Comparison of ENCODE assay signal across 2 cellular contexts in the genomic region with DNA sequence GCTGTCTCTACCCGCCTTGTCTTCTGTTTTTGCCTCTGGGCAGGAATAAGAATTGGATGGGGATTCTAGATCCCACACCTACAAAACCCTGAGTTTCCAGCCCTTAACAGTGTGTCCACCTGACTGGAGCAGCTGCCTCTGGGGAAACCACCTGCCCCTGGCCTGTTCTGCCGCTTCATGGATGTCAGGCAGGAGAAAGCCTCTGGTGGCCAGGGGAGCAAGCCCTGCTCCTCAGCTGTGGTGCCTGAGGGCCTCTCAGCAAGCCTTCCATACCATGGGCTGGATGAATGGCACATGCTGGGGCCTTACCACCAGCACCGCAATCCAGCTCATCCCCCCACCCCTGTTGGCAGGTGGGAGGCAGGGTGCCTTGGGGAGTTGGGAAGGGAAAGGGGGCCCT.
A peak's percentile ranks its signal among the peaks of the same experiment; 100 is the strongest.
TF ChIP-seq lines count a peak whose summit lies in the region.

No MANE protein-coding gene starts in this region.

TF ChIP-seq in HEK293, 187 proteins besides CTCF, POLR2A, EP300 and RAD21:
- TF ChIP-seq ZIC2 (tag by site-specific recombination; IDR thresholded peaks at IDR 0.05) = 0 out of 2 replicates have a peak, but pooled peaks have one; percentile 15
- no peak for TF ChIP-seq ZNF24 (tag by site-specific recombination; IDR thresholded peaks at IDR 0.05)
- TF ChIP-seq, protein P1, sequence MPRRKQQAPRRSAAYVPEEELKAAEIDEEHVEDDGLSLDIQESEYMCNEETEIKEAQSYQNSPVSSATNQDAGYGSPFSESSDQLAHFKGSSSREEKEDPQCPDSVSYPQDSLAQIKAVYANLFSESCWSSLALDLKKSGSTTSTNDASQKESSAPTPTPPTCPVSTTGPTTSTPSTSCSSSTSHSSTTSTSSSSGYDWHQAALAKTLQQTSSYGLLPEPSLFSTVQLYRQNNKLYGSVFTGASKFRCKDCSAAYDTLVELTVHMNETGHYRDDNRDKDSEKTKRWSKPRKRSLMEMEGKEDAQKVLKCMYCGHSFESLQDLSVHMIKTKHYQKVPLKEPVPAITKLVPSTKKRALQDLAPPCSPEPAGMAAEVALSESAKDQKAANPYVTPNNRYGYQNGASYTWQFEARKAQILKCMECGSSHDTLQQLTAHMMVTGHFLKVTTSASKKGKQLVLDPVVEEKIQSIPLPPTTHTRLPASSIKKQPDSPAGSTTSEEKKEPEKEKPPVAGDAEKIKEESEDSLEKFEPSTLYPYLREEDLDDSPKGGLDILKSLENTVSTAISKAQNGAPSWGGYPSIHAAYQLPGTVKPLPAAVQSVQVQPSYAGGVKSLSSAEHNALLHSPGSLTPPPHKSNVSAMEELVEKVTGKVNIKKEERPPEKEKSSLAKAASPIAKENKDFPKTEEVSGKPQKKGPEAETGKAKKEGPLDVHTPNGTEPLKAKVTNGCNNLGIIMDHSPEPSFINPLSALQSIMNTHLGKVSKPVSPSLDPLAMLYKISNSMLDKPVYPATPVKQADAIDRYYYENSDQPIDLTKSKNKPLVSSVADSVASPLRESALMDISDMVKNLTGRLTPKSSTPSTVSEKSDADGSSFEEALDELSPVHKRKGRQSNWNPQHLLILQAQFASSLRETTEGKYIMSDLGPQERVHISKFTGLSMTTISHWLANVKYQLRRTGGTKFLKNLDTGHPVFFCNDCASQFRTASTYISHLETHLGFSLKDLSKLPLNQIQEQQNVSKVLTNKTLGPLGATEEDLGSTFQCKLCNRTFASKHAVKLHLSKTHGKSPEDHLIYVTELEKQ (tag by site-specific recombination; IDR thresholded peaks at IDR 0.05; ENCODE audit: borderline replicate concordance) = no peak
- TF ChIP-seq ZNF843 (tag by site-specific recombination; IDR thresholded peaks at IDR 0.05) = no peak
TF ChIP-seq in HEK293: peak in this region for 1.

TF ChIP-seq in H1, 55 proteins besides CTCF, POLR2A, EP300 and RAD21:
- TF ChIP-seq HDAC6 (IDR thresholded peaks at IDR 0.05; ENCODE audit: low read depth, low read length) = no peak
- no peak for TF ChIP-seq SP2 (IDR thresholded peaks at IDR 0.05; ENCODE audit: low read length)
- TF ChIP-seq, protein P2, sequence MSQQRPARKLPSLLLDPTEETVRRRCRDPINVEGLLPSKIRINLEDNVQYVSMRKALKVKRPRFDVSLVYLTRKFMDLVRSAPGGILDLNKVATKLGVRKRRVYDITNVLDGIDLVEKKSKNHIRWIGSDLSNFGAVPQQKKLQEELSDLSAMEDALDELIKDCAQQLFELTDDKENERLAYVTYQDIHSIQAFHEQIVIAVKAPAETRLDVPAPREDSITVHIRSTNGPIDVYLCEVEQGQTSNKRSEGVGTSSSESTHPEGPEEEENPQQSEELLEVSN (IDR thresholded peaks at IDR 0.05) = no peak
- no peak for TF ChIP-seq PHF8 (conservative IDR thresholded peaks at IDR 0.05; ENCODE audit: low read depth, low read length)
- TF ChIP-seq RBBP5 (IDR thresholded peaks at IDR 0.05; ENCODE audit: borderline replicate concordance, low read depth, low read length) = no peak
- no peak for TF ChIP-seq SIN3A (conservative IDR thresholded peaks at IDR 0.05 in 1 of 2, IDR thresholded peaks at IDR 0.05 in 1 of 2; ENCODE audit: low read depth in 1 of 2, low read length in 2 of 2)
- TF ChIP-seq KDM5A (IDR thresholded peaks at IDR 0.05; ENCODE audit: low read length) = no peak
- TF ChIP-seq SP1 (IDR thresholded peaks at IDR 0.05; ENCODE audit: low read depth, low read length) = no peak
- TF ChIP-seq RXRA (IDR thresholded peaks at IDR 0.05; ENCODE audit: insufficient read depth, low read depth, low read length) = no peak
- TF ChIP-seq SIX5 (IDR thresholded peaks at IDR 0.05; ENCODE audit: low read depth, low read length) = no peak
- TF ChIP-seq CREB1 (IDR thresholded peaks at IDR 0.05) = no peak
